ENCODE assay signal across 1 cellular context in genomic region chr15:42736178-42736792, GRCh38.
A peak's percentile ranks its signal among the peaks of the same experiment; 100 is the strongest.
TF ChIP-seq lines count a peak whose summit lies in the region.

No MANE protein-coding gene starts in this region.

TF ChIP-seq in K562, 482 proteins besides CTCF, POLR2A, EP300 and RAD21 (continued from another document and continues in another):
- TF ChIP-seq, protein P1, sequence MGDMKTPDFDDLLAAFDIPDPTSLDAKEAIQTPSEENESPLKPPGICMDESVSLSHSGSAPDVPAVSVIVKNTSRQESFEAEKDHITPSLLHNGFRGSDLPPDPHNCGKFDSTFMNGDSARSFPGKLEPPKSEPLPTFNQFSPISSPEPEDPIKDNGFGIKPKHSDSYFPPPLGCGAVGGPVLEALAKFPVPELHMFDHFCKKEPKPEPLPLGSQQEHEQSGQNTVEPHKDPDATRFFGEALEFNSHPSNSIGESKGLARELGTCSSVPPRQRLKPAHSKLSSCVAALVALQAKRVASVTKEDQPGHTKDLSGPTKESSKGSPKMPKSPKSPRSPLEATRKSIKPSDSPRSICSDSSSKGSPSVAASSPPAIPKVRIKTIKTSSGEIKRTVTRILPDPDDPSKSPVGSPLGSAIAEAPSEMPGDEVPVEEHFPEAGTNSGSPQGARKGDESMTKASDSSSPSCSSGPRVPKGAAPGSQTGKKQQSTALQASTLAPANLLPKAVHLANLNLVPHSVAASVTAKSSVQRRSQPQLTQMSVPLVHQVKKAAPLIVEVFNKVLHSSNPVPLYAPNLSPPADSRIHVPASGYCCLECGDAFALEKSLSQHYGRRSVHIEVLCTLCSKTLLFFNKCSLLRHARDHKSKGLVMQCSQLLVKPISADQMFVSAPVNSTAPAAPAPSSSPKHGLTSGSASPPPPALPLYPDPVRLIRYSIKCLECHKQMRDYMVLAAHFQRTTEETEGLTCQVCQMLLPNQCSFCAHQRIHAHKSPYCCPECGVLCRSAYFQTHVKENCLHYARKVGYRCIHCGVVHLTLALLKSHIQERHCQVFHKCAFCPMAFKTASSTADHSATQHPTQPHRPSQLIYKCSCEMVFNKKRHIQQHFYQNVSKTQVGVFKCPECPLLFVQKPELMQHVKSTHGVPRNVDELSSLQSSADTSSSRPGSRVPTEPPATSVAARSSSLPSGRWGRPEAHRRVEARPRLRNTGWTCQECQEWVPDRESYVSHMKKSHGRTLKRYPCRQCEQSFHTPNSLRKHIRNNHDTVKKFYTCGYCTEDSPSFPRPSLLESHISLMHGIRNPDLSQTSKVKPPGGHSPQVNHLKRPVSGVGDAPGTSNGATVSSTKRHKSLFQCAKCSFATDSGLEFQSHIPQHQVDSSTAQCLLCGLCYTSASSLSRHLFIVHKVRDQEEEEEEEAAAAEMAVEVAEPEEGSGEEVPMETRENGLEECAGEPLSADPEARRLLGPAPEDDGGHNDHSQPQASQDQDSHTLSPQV (IDR thresholded peaks at IDR 0.05) = no peak
- TF ChIP-seq RFX1 (IDR thresholded peaks at IDR 0.05) = no peak
- TF ChIP-seq ELK3 (CRISPR knock-in tag; IDR thresholded peaks at IDR 0.05) = no peak
- no peak for TF ChIP-seq ZBTB17 (CRISPR knock-in tag; IDR thresholded peaks at IDR 0.05)
- no peak for TF ChIP-seq ZNF263 (CRISPR knock-in tag; IDR thresholded peaks at IDR 0.05; ENCODE audit: borderline replicate concordance)
- TF ChIP-seq GMEB1 (CRISPR knock-in tag; IDR thresholded peaks at IDR 0.05) = no peak
- no peak for TF ChIP-seq ZNF785 (CRISPR knock-in tag; IDR thresholded peaks at IDR 0.05)
- no peak for TF ChIP-seq ZNF79 (CRISPR knock-in tag; IDR thresholded peaks at IDR 0.05; ENCODE audit: low read depth)
- no peak for TF ChIP-seq PRMT5 (CRISPR knock-in tag; IDR thresholded peaks at IDR 0.05)
- TF ChIP-seq NONO (IDR thresholded peaks at IDR 0.05; ENCODE audit: low read depth in 2 of 2, low read length in 1 of 2) = no peak
- TF ChIP-seq, protein P2, sequence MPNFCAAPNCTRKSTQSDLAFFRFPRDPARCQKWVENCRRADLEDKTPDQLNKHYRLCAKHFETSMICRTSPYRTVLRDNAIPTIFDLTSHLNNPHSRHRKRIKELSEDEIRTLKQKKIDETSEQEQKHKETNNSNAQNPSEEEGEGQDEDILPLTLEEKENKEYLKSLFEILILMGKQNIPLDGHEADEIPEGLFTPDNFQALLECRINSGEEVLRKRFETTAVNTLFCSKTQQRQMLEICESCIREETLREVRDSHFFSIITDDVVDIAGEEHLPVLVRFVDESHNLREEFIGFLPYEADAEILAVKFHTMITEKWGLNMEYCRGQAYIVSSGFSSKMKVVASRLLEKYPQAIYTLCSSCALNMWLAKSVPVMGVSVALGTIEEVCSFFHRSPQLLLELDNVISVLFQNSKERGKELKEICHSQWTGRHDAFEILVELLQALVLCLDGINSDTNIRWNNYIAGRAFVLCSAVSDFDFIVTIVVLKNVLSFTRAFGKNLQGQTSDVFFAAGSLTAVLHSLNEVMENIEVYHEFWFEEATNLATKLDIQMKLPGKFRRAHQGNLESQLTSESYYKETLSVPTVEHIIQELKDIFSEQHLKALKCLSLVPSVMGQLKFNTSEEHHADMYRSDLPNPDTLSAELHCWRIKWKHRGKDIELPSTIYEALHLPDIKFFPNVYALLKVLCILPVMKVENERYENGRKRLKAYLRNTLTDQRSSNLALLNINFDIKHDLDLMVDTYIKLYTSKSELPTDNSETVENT (CRISPR knock-in tag; IDR thresholded peaks at IDR 0.05) = no peak
- TF ChIP-seq KAT7 (CRISPR knock-in tag; IDR thresholded peaks at IDR 0.05; ENCODE audit: borderline replicate concordance) = 0 out of 2 replicates have a peak, but pooled peaks have one; percentile 32
- TF ChIP-seq MBD2 (IDR thresholded peaks at IDR 0.05; ENCODE audit: borderline replicate concordance, low read depth) = no peak
- TF ChIP-seq ZBTB7A (IDR thresholded peaks at IDR 0.05; ENCODE audit: borderline replicate concordance, control insufficient read depth, low read depth, low read length) = peak; percentile 61; the same call in 1 of the 2 replicates
- no peak for TF ChIP-seq TBP (optimal IDR thresholded peaks at IDR 0.05; ENCODE audit: low read depth, low read length)
- no peak for TF ChIP-seq BHLHE40 (IDR thresholded peaks at IDR 0.05; ENCODE audit: low read length)
- TF ChIP-seq, protein P3, sequence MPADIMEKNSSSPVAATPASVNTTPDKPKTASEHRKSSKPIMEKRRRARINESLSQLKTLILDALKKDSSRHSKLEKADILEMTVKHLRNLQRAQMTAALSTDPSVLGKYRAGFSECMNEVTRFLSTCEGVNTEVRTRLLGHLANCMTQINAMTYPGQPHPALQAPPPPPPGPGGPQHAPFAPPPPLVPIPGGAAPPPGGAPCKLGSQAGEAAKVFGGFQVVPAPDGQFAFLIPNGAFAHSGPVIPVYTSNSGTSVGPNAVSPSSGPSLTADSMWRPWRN (IDR thresholded peaks at IDR 0.05; ENCODE audit: low read depth) = no peak
- no peak for TF ChIP-seq CCAR2 (IDR thresholded peaks at IDR 0.05; ENCODE audit: low read depth, low read length)
- no peak for TF ChIP-seq NCOA2 (IDR thresholded peaks at IDR 0.05; ENCODE audit: partially characterized antibody in 2 of 2)
- TF ChIP-seq SMARCA5 (IDR thresholded peaks at IDR 0.05) = no peak
- no peak for TF ChIP-seq CBFB (CRISPR knock-in tag; IDR thresholded peaks at IDR 0.05)
- TF ChIP-seq ZNF174 (CRISPR knock-in tag; IDR thresholded peaks at IDR 0.05) = no peak
- no peak for TF ChIP-seq HNRNPL (IDR thresholded peaks at IDR 0.05; ENCODE audit: low read depth, low read length)
- TF ChIP-seq, protein P4, sequence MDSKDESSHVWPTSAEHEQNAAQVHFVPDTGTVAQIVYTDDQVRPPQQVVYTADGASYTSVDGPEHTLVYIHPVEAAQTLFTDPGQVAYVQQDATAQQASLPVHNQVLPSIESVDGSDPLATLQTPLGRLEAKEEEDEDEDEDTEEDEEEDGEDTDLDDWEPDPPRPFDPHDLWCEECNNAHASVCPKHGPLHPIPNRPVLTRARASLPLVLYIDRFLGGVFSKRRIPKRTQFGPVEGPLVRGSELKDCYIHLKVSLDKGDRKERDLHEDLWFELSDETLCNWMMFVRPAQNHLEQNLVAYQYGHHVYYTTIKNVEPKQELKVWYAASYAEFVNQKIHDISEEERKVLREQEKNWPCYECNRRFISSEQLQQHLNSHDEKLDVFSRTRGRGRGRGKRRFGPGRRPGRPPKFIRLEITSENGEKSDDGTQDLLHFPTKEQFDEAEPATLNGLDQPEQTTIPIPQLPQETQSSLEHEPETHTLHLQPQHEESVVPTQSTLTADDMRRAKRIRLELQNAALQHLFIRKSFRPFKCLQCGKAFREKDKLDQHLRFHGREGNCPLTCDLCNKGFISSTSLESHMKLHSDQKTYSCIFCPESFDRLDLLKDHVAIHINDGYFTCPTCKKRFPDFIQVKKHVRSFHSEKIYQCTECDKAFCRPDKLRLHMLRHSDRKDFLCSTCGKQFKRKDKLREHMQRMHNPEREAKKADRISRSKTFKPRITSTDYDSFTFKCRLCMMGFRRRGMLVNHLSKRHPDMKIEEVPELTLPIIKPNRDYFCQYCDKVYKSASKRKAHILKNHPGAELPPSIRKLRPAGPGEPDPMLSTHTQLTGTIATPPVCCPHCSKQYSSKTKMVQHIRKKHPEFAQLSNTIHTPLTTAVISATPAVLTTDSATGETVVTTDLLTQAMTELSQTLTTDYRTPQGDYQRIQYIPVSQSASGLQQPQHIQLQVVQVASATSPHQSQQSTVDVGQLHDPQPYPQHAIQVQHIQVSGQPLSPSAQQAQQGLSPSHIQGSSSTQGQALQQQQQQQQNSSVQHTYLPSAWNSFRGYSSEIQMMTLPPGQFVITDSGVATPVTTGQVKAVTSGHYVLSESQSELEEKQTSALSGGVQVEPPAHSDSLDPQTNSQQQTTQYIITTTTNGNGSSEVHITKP (IDR thresholded peaks at IDR 0.05; ENCODE audit: partially characterized antibody) = no peak
- no peak for TF ChIP-seq CAMTA2 (CRISPR knock-in tag; conservative IDR thresholded peaks at IDR 0.05)
- TF ChIP-seq POLR2B (IDR thresholded peaks at IDR 0.05; ENCODE audit: low read depth, partially characterized antibody) = no peak
- TF ChIP-seq, protein P5, sequence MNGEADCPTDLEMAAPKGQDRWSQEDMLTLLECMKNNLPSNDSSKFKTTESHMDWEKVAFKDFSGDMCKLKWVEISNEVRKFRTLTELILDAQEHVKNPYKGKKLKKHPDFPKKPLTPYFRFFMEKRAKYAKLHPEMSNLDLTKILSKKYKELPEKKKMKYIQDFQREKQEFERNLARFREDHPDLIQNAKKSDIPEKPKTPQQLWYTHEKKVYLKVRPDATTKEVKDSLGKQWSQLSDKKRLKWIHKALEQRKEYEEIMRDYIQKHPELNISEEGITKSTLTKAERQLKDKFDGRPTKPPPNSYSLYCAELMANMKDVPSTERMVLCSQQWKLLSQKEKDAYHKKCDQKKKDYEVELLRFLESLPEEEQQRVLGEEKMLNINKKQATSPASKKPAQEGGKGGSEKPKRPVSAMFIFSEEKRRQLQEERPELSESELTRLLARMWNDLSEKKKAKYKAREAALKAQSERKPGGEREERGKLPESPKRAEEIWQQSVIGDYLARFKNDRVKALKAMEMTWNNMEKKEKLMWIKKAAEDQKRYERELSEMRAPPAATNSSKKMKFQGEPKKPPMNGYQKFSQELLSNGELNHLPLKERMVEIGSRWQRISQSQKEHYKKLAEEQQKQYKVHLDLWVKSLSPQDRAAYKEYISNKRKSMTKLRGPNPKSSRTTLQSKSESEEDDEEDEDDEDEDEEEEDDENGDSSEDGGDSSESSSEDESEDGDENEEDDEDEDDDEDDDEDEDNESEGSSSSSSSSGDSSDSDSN (IDR thresholded peaks at IDR 0.05; ENCODE audit: borderline replicate concordance in 1 of 2, low read depth in 2 of 2, low read length in 2 of 2) = 0 out of 4 replicates have a peak, but pooled peaks have one; percentile 13 to 40
- no peak for TF ChIP-seq POLR3G (IDR thresholded peaks at IDR 0.05; ENCODE audit: extremely low read depth, insufficient read length, insufficient replicate concordance)
- no peak for TF ChIP-seq ZNF507 (tag; conservative IDR thresholded peaks at IDR 0.05)
- 0 out of 2 replicates have a peak, but pooled peaks have one; percentile 2 for TF ChIP-seq ZNF12 (CRISPR knock-in tag; IDR thresholded peaks at IDR 0.05)
- TF ChIP-seq PCBP1 (IDR thresholded peaks at IDR 0.05; ENCODE audit: low read depth, low read length, poor library complexity, severe bottlenecking) = no peak
- TF ChIP-seq, protein P6, sequence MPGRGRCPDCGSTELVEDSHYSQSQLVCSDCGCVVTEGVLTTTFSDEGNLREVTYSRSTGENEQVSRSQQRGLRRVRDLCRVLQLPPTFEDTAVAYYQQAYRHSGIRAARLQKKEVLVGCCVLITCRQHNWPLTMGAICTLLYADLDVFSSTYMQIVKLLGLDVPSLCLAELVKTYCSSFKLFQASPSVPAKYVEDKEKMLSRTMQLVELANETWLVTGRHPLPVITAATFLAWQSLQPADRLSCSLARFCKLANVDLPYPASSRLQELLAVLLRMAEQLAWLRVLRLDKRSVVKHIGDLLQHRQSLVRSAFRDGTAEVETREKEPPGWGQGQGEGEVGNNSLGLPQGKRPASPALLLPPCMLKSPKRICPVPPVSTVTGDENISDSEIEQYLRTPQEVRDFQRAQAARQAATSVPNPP (IDR thresholded peaks at IDR 0.05; ENCODE audit: borderline replicate concordance, insufficient read depth, insufficient read length) = no peak
- TF ChIP-seq, protein P7, sequence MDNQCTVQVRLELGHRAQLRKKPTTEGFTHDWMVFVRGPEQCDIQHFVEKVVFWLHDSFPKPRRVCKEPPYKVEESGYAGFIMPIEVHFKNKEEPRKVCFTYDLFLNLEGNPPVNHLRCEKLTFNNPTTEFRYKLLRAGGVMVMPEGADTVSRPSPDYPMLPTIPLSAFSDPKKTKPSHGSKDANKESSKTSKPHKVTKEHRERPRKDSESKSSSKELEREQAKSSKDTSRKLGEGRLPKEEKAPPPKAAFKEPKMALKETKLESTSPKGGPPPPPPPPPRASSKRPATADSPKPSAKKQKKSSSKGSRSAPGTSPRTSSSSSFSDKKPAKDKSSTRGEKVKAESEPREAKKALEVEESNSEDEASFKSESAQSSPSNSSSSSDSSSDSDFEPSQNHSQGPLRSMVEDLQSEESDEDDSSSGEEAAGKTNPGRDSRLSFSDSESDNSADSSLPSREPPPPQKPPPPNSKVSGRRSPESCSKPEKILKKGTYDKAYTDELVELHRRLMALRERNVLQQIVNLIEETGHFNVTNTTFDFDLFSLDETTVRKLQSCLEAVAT (IDR thresholded peaks at IDR 0.05) = no peak
- peak; percentile 46 for TF ChIP-seq CHD1 (IDR thresholded peaks at IDR 0.05; ENCODE audit: low read length)
- TF ChIP-seq SPI1 (IDR thresholded peaks at IDR 0.05; ENCODE audit: borderline replicate concordance, low read depth, low read length) = no peak
- no peak for TF ChIP-seq ZNF395 (CRISPR knock-in tag; IDR thresholded peaks at IDR 0.05)
- no peak for TF ChIP-seq MCM2 (IDR thresholded peaks at IDR 0.05; ENCODE audit: low read depth)
- no peak for TF ChIP-seq ZFP36 (IDR thresholded peaks at IDR 0.05; ENCODE audit: low read depth, low read length, partially characterized antibody)
- no peak for TF ChIP-seq IRF2 (CRISPR knock-in tag; IDR thresholded peaks at IDR 0.05)
- no peak for TF ChIP-seq FIP1L1 (IDR thresholded peaks at IDR 0.05; ENCODE audit: low read depth, low read length, poor library complexity, severe bottlenecking)
- no peak; the same call in 1 of the 2 replicates for TF ChIP-seq FOXP1 (CRISPR knock-in tag; IDR thresholded peaks at IDR 0.05)
